In genomic region chr7:151028948-151029501, GRCh38 we compare ENCODE assay signal across 8 cellular contexts. TPM values are rescaled to one million over a fixed set of nuclear protein-coding genes. Genes with fewer than 3 reads are reported as not detected.
DNase-seq lines count a peak whose midpoint lies in the region; ATAC-seq, FAIRE-seq and TF ChIP-seq lines count a peak whose summit lies in the region.

No MANE protein-coding gene starts in this region.

- no peaks in the 10 kb centered on the region for H3K9me3 ChIP-seq in iPS-15b (ENCODE audit: control insufficient read depth, insufficient read depth, low read length)

- peaks cover 10% of the 10 kb centered on the region for H3K4me1 ChIP-seq in iPS-15b (ENCODE audit: control insufficient read depth, insufficient read depth, low read length)

- no peak for ATAC-seq in activated T-helper 17 cell treated with anti-CD3 and anti-CD28 coated beads, Interleukin-2, amount 50 U/mL, for 72 hours (replicated peaks)
- ATAC-seq in stimulated activated effector memory CD8-positive, alpha-beta T cell treated with anti-CD3 and anti-CD28 coated beads, Interleukin-12 subunit alpha, Interleukin-12 subunit beta, amount 100 ng/mL, for 72 hours = no peak
- ATAC-seq in HG02610 (IDR thresholded peaks at IDR 0.05; ENCODE audit: unreplicated experiment) = no peak

- peak overlapping the region; percentile 94 for H3K4me3 Mint-ChIP-seq in activated T-helper 17 cell treated with anti-CD3 and anti-CD28 coated beads, Interleukin-2, amount 50 U/mL, for 72 hours
- peak overlapping the region; percentile 97 for H3K4me3 Mint-ChIP-seq in stimulated activated effector memory CD8-positive, alpha-beta T cell treated with anti-CD3 and anti-CD28 coated beads, Interleukin-12 subunit alpha, Interleukin-12 subunit beta, amount 100 ng/mL, for 72 hours

- H3K27me3 ChIP-seq in HL-60 (ENCODE audit: insufficient read depth, poor library complexity, severe bottlenecking) (no peaks in the 10 kb centered on the region), iPS-15b (ENCODE audit: control insufficient read depth, insufficient read depth, low read length) (peaks cover 7% of the 10 kb centered on the region)

- no peaks in the 10 kb centered on the region for H3K36me3 ChIP-seq in iPS-15b (ENCODE audit: control insufficient read depth, insufficient read depth, low read length)

- no peaks in the 10 kb centered on the region for H3K27me3 Mint-ChIP-seq in activated T-helper 17 cell treated with anti-CD3 and anti-CD28 coated beads, Interleukin-2, amount 50 U/mL, for 72 hours

- H3K36me3 Mint-ChIP-seq in activated T-helper 17 cell treated with anti-CD3 and anti-CD28 coated beads, Interleukin-2, amount 50 U/mL, for 72 hours (ENCODE audit: low read depth) = peaks cover 17% of the 10 kb centered on the region
- peaks cover 28% of the 10 kb centered on the region for H3K36me3 Mint-ChIP-seq in stimulated activated effector memory CD8-positive, alpha-beta T cell treated with anti-CD3 and anti-CD28 coated beads, Interleukin-12 subunit alpha, Interleukin-12 subunit beta, amount 100 ng/mL, for 72 hours

- no peak overlapping the region for H3K9ac ChIP-seq in iPS-15b (ENCODE audit: low read depth, low read length)

- no peaks in the 10 kb centered on the region for H3K9me3 Mint-ChIP-seq in activated T-helper 17 cell treated with anti-CD3 and anti-CD28 coated beads, Interleukin-2, amount 50 U/mL, for 72 hours
- no peaks in the 10 kb centered on the region for H3K9me3 Mint-ChIP-seq in stimulated activated effector memory CD8-positive, alpha-beta T cell treated with anti-CD3 and anti-CD28 coated beads, Interleukin-12 subunit alpha, Interleukin-12 subunit beta, amount 100 ng/mL, for 72 hours

- DNase-seq in HL-60 (ENCODE audit: low read depth in 1 of 2, low spot score in 1 of 2) = no peak
- no peak for DNase-seq in stimulated activated effector memory CD8-positive, alpha-beta T cell treated with anti-CD3 and anti-CD28 coated beads, Interleukin-12 subunit alpha, Interleukin-12 subunit beta, amount 100 ng/mL, for 72 hours (ENCODE audit: low spot score in 2 of 2)
- no peak for DNase-seq in HPDE6-E6E7 (ENCODE audit: extremely low spot score)
- DNase-seq in NCI-H2227 (lab: John Stamatoyannopoulos, UW; ENCODE audit: unreplicated experiment) = no peak
- no peak for DNase-seq in urothelium cell line (ENCODE audit: low spot score)

- H3K4me3 ChIP-seq in HL-60 (replicated peaks; ENCODE audit: insufficient read depth, low read length) (peak overlapping the region; percentile 71), iPS-15b (ENCODE audit: low read depth, low read length) (peak overlapping the region; percentile 81)

- peaks cover 11% of the 10 kb centered on the region for H3K4me1 Mint-ChIP-seq in activated T-helper 17 cell treated with anti-CD3 and anti-CD28 coated beads, Interleukin-2, amount 50 U/mL, for 72 hours
- peaks cover 22% of the 10 kb centered on the region for H3K4me1 Mint-ChIP-seq in stimulated activated effector memory CD8-positive, alpha-beta T cell treated with anti-CD3 and anti-CD28 coated beads, Interleukin-12 subunit alpha, Interleukin-12 subunit beta, amount 100 ng/mL, for 72 hours

- no peak for FAIRE-seq in urothelium cell line (lab: Jason Lieb, UNC)

- peak overlapping the region; percentile 97 for H3K27ac Mint-ChIP-seq in activated T-helper 17 cell treated with anti-CD3 and anti-CD28 coated beads, Interleukin-2, amount 50 U/mL, for 72 hours
- peak overlapping the region; percentile 96 for H3K27ac Mint-ChIP-seq in stimulated activated effector memory CD8-positive, alpha-beta T cell treated with anti-CD3 and anti-CD28 coated beads, Interleukin-12 subunit alpha, Interleukin-12 subunit beta, amount 100 ng/mL, for 72 hours

- TF ChIP-seq CTCF in HL-60 (IDR thresholded peaks at IDR 0.05; ENCODE audit: insufficient read depth, low read length) = no peak

- H3K27ac ChIP-seq in HL-60 (replicated peaks) = peak overlapping the region; percentile 75

RNA-seq across cellular contexts. Expression of gene ABCB8, which starts 0.8 kb away (rescaled TPM):
- total RNA-seq in activated T-helper 17 cell treated with anti-CD3 and anti-CD28 coated beads, Interleukin-2, amount 50 U/mL, for 72 hours = 10 to 100 TPM; 36.4 to 52.0 TPM

RNA-seq across cellular contexts. Expression of gene ATG9B, which starts 4.7 kb away (rescaled TPM):
- total RNA-seq in activated T-helper 17 cell treated with anti-CD3 and anti-CD28 coated beads, Interleukin-2, amount 50 U/mL, for 72 hours = 10 to 100 TPM in 1 of 2 donors, 1 to 10 TPM in 1; 2.9 to 18.2 TPM

RNA-seq across cellular contexts. Expression of gene ASIC3, which starts 19.3 kb away (rescaled TPM):
- total RNA-seq in activated T-helper 17 cell treated with anti-CD3 and anti-CD28 coated beads, Interleukin-2, amount 50 U/mL, for 72 hours = 1 to 10 TPM; 9.0 to 9.7 TPM

RNA-seq across cellular contexts. Expression of gene CDK5, which starts 28.7 kb away (rescaled TPM):
- 10 to 100 TPM in 1 of 2 donors, 1 to 10 TPM in 1; 9.0 to 23.4 TPM for total RNA-seq in activated T-helper 17 cell treated with anti-CD3 and anti-CD28 coated beads, Interleukin-2, amount 50 U/mL, for 72 hours

RNA-seq across cellular contexts. Expression of gene SLC4A2, which starts 30.4 kb away (rescaled TPM):
- total RNA-seq in activated T-helper 17 cell treated with anti-CD3 and anti-CD28 coated beads, Interleukin-2, amount 50 U/mL, for 72 hours = 100 to 1,000 TPM; 114 to 135 TPM
